Comparison of ENCODE assay signal across 11 cellular contexts in the genomic region with DNA sequence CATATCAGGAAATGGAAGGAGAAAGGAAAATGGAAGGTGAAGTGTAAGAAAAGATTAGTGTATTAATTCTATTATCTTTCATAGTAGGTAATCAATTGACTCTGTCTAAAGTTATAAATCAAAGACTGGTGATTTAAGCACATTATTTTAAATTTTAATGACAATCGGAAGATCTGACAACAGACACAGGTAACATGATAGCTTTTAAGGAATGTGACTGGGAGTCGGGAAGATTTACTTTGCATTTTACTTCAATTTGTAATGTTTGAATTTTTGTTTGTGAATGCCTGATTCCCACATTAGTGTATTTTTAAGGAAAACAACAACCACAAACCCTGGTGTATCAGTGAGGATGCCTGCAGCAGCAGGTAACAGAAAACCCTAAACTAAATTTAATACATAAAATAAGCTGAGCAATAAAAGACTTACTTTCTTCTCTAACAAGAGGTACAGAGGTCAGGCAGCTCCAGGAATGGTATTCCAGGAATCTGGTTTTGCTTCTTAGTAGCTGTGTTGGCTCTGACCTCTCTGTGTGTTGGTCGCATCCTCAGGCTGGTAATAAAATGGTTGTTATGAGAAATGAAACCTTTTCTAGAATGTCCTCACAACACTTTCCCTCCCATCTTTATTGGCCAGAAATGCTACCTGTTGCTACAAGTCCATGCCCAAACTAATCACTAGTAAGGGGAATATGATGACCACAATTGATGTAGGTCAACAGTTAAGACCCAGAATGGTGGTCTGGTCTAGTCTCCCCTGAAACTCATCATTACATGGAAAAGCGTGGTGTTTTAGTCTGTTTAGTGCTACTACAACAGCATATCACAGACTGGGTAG. TPM values are rescaled to one million over a fixed set of nuclear protein-coding genes. Genes with fewer than 3 reads are reported as not detected.
A peak's percentile ranks its signal among the peaks of the same experiment; 100 is the strongest.
DNase-seq lines count a peak whose midpoint lies in the region; ATAC-seq, FAIRE-seq and TF ChIP-seq lines count a peak whose summit lies in the region.
"Had no signal": no experiment of that assay in that cellular context is flagged by ENCODE, and none has a peak within 500 bp of the region (broad histone marks: within the 10 kb centered on the region; RNA-seq: fewer than 3 reads in every experiment).

No MANE protein-coding gene starts in this region.

- peaks cover 5% of the 10 kb centered on the region for H3K79me1 ChIP-seq in trophoblast cell (ENCODE audit: low read length)

- H2AFZ ChIP-seq in trophoblast cell (ENCODE audit: insufficient read depth, low read length, poor library complexity), result no peak overlapping the region

- no peak overlapping the region for H3K9ac ChIP-seq in trophoblast cell (ENCODE audit: low read length)

- no peak overlapping the region for H2BK12ac ChIP-seq in trophoblast cell (ENCODE audit: low read length)

- peak overlapping the region; percentile 59 for H3K4me2 ChIP-seq in trophoblast cell (ENCODE audit: low read length)

- CTCF ChIA-PET in Panc1 (lab: Charles Lee), result no interaction called here

- peak overlapping the region; percentile 45 for H4K91ac ChIP-seq in trophoblast cell (ENCODE audit: low read depth, low read length)

- TF ChIP-seq CTCF in Panc1 (IDR thresholded peaks at IDR 0.05), result no peak

- H3K4ac ChIP-seq in trophoblast cell (ENCODE audit: low read depth, low read length), result no peak overlapping the region

- no peak overlapping the region for H4K8ac ChIP-seq in trophoblast cell (ENCODE audit: low read depth, low read length)

- peaks cover 8% of the 10 kb centered on the region for H3K4me1 ChIP-seq in Panc1 (ENCODE audit: control insufficient read depth, insufficient read depth, low read length)
- H3K4me1 ChIP-seq in trophoblast cell (ENCODE audit: control insufficient read depth in 1 of 2, insufficient read depth in 2 of 2, low read length in 2 of 2), result peaks cover 0 to 5% of the 10 kb centered on the region in 2 experiments
- H3K4me1 ChIP-seq: right atrium auricular region had no signal

- FAIRE-seq in G401.6 (lab: Jason Lieb, UNC), result peak; percentile 94

- no peak overlapping the region for H3K18ac ChIP-seq in trophoblast cell (ENCODE audit: low read length)

- peaks cover 3% of the 10 kb centered on the region; the same call in 1 of the 2 replicates for H3K27me3 ChIP-seq in Panc1 (ENCODE audit: control insufficient read depth, insufficient read depth, low read length)
- H3K27me3 ChIP-seq in trophoblast cell (ENCODE audit: insufficient read depth, low read length), result no peaks in the 10 kb centered on the region
- H3K27me3 ChIP-seq: right atrium auricular region had no signal

- H2AK5ac ChIP-seq in trophoblast cell (ENCODE audit: low read length), result no peak overlapping the region

- H3K36me3 ChIP-seq in Panc1 (ENCODE audit: control insufficient read depth, insufficient read depth, low read length) (no peaks in the 10 kb centered on the region), trophoblast cell (ENCODE audit: control insufficient read depth in 1 of 2, insufficient read depth in 2 of 2, low read length in 2 of 2) (peaks cover 5 to 11% of the 10 kb centered on the region in 2 experiments)

- no CpG with 5 or more reads among the region's 4 CpGs for WGBS in trophoblast cell (ENCODE audit: extremely low coverage, insufficient coverage, insufficient read length)

- POLR2A ChIA-PET in Panc1 (lab: Charles Lee), result no interaction called here

- H4K12ac ChIP-seq in trophoblast cell (ENCODE audit: low read depth, low read length), result no peak overlapping the region

- no peak for DNase-seq in Panc1 (ENCODE audit: low read depth, low spot score)
- peak; percentile 64 for DNase-seq in iPS DF 19.7 (ENCODE audit: low read depth, low spot score)
- peak; percentile 42 to 72 for DNase-seq in trophoblast cell
- no peak for DNase-seq in NCI-H510A (lab: John Stamatoyannopoulos, UW)
- DNase-seq in stimulated activated CD4-positive, alpha-beta T cell treated with anti-CD3 and anti-CD28 coated beads, Interleukin-4, amount 100 ng/mL, for 1 hour, result no peak
- DNase-seq: NCI-H510A treated with DMSO at 0.1 percent for 48 hours, SHP77 treated with DMSO at 0.1 percent for 48 hours had no signal

- no peaks in the 10 kb centered on the region for H3K79me2 ChIP-seq in trophoblast cell (ENCODE audit: control insufficient read depth, insufficient read depth, low read length, poor library complexity)

- H2BK5ac ChIP-seq in trophoblast cell (ENCODE audit: low read depth, low read length, poor library complexity), result peak overlapping the region; percentile 90

- intact Hi-C loops in Panc1 (cut with micrococcal nuclease; ENCODE audit: unreplicated experiment), result no loop called here

- H3K9me3 ChIP-seq in Panc1 (ENCODE audit: control insufficient read depth, insufficient read depth, low read depth, low read length) (no peaks in the 10 kb centered on the region), trophoblast cell (ENCODE audit: insufficient read depth, low read depth, low read length) (peaks cover 16% of the 10 kb centered on the region)
- H3K9me3 ChIP-seq: right atrium auricular region had no signal

- H3K4me3 ChIP-seq in Panc1 (ENCODE audit: low read depth in 2 of 2, low read length in 2 of 2) (no peak overlapping the region), trophoblast cell (ENCODE audit: low read depth, low read length) (no peak overlapping the region)
- H3K4me3 ChIP-seq: right atrium auricular region had no signal

- H3K14ac ChIP-seq in trophoblast cell (ENCODE audit: low read length), result no peak overlapping the region

- ATAC-seq in Panc1, result 0 out of 2 replicates have a peak, but pooled peaks have one; percentile 45
- ATAC-seq in HG03095 (IDR thresholded peaks at IDR 0.05; ENCODE audit: unreplicated experiment), result no peak
- no peak for ATAC-seq in HG02973 (IDR thresholded peaks at IDR 0.05; ENCODE audit: unreplicated experiment)

- in situ Hi-C loops in Panc1 (cut with HindIII; ENCODE audit: low pct_unique_long_range_greater_than_20kb, low sequenced_read_pairs), result no loop called here

- H2BK120ac ChIP-seq in trophoblast cell (ENCODE audit: insufficient read depth, low read length, poor library complexity), result peak overlapping the region; percentile 87

- BruUV-seq in Panc1 (replicated peaks; lab: Mats Ljungman, UMichigan), result no TSS peak

- no peak overlapping the region for H3K23ac ChIP-seq in trophoblast cell (ENCODE audit: low read length)

- H3K27ac ChIP-seq in Panc1 (ENCODE audit: low read length), result peak overlapping the region; percentile 54; the same call in 1 of the 2 replicates
- peak overlapping the region; percentile 72 for H3K27ac ChIP-seq in trophoblast cell (ENCODE audit: low read depth, low read length)
- H3K27ac ChIP-seq: right atrium auricular region had no signal

RNA-seq across cellular contexts. Expression of a gene that starts 12.2 kb away (rescaled TPM):
- 11.1 TPM for total RNA-seq in Panc1 (2021; ENCODE audit: unreplicated experiment)
- polyA plus RNA-seq in Panc1 (2012; ENCODE audit: insufficient read length), result 18.7 TPM
- 135 and 142 TPM in 2 replicates for polyA plus RNA-seq in trophoblast cell (2013)

RNA-seq across cellular contexts. Expression of a gene that starts 12.4 kb away (rescaled TPM):
- 24.6 TPM for total RNA-seq in Panc1 (2021; ENCODE audit: unreplicated experiment)
- polyA plus RNA-seq in Panc1 (2012; ENCODE audit: insufficient read length), result 8.6 TPM
- polyA plus RNA-seq in trophoblast cell (2013), result 21.4 and 21.9 TPM in 2 replicates

RNA-seq across cellular contexts. Expression of a gene that starts 55.9 kb away (rescaled TPM):
- total RNA-seq in Panc1 (2021; ENCODE audit: unreplicated experiment), result 18.1 TPM
- 20.0 TPM for polyA plus RNA-seq in Panc1 (2012; ENCODE audit: insufficient read length)
- 24.4 and 25.3 TPM in 2 replicates for polyA plus RNA-seq in trophoblast cell (2013)

Comparison
In these comparisons a context has a peak if more than half of its experiments do, and no peak if none do; other contexts are left out.
1. DNase-seq: peak in iPS DF 19.7 (single experiment) and trophoblast cell (2 of 2); none in Panc1 (single experiment), NCI-H510A (single experiment) and stimulated activated CD4-positive, alpha-beta T cell treated with anti-CD3 and anti-CD28 coated beads, Interleukin-4, amount 100 ng/mL, for 1 hour (single experiment).